ENCODE assay signal across 8 cellular contexts in the genomic region with DNA sequence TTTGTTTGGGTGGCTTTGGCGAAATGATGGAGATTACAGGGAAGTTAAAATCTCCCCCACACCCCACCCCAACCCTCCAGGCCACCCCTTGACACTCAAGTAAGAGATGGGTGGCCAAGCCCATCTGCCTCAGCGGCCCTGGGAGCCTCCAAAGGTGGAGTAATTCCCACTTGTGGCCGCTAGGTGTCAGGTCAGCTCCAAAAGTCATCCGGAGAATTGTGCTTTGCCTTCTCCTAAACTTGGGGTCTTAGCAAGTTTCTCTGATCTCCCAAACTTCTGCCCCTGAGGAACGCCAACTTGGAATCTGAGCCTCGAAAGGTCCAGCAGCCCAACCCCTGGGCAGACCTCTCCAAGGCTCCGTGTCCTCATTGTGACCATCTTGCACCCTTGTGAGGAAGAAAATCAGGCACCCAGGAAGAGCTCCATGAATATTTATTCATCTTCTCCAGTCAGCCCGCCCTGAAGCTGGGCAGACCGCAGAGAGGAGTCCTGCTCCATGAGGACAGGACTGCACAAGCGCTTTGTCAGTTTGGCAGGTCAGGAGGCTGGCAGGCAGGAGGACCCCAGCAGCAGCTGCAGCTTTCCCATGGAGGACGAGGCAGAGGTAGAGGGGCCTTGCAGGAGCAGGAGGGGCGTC. TPM values are rescaled to one million over a fixed set of nuclear protein-coding genes. Genes with fewer than 3 reads are reported as not detected.
DNase-seq lines count a peak whose midpoint lies in the region; ATAC-seq and TF ChIP-seq lines count a peak whose summit lies in the region.

No MANE protein-coding gene starts in this region.

- peaks cover 2 to 4% of the 10 kb centered on the region in 2 donors for H3K4me1 Mint-ChIP-seq in natural killer cell treated with Interleukin-12 subunit alpha and Interleukin-12 subunit beta and Interleukin-15 and Interleukin-18, amount 100 ng/mL, for 72 hours (ENCODE audit: low read depth in 2 of 2)

- H3K27me3 Mint-ChIP-seq in natural killer cell treated with Interleukin-12 subunit alpha and Interleukin-12 subunit beta and Interleukin-15 and Interleukin-18, amount 100 ng/mL, for 72 hours, result peaks cover 6 to 10% of the 10 kb centered on the region in 2 donors

- no peaks in the 10 kb centered on the region for H3K9me3 Mint-ChIP-seq in natural killer cell treated with Interleukin-12 subunit alpha and Interleukin-12 subunit beta and Interleukin-15 and Interleukin-18, amount 100 ng/mL, for 72 hours

- ATAC-seq in GM18868 (IDR thresholded peaks at IDR 0.05; ENCODE audit: unreplicated experiment), result peak; percentile 42
- ATAC-seq in natural killer cell treated with Interleukin-12 subunit alpha and Interleukin-12 subunit beta and Interleukin-15 and Interleukin-18, amount 100 ng/mL, for 72 hours, result peak in 1 of 2 donors; percentile 66
- peak; percentile 53 for ATAC-seq in stimulated activated naive CD8-positive, alpha-beta T cell treated with anti-CD3 and anti-CD28 coated beads, Interleukin-15, Interleukin-2, amounts not matched to agents 100 U/mL and 50 U/mL, for 24 hours
- no peak for ATAC-seq in HG03442 (IDR thresholded peaks at IDR 0.05; ENCODE audit: unreplicated experiment)

- no peak overlapping the region for H3K4me3 Mint-ChIP-seq in natural killer cell treated with Interleukin-12 subunit alpha and Interleukin-12 subunit beta and Interleukin-15 and Interleukin-18, amount 100 ng/mL, for 72 hours

- no peaks in the 10 kb centered on the region for H3K36me3 Mint-ChIP-seq in natural killer cell treated with Interleukin-12 subunit alpha and Interleukin-12 subunit beta and Interleukin-15 and Interleukin-18, amount 100 ng/mL, for 72 hours

- TF ChIP-seq CTCF in epithelial cell of proximal tubule (conservative IDR thresholded peaks at IDR 0.05; ENCODE audit: low read depth, low read length), result peak; percentile 86

- no peak overlapping the region for H3K27ac Mint-ChIP-seq in natural killer cell treated with Interleukin-12 subunit alpha and Interleukin-12 subunit beta and Interleukin-15 and Interleukin-18, amount 100 ng/mL, for 72 hours

- H3K4me3 ChIP-seq in epithelial cell of proximal tubule (ENCODE audit: low read depth, low read length), result no peak overlapping the region

- peak; percentile 74 for DNase-seq in AG08395 (ENCODE audit: low spot score)
- peak; percentile 40 for DNase-seq in NCI-H748 treated with DMSO at 0.1 percent for 48 hours (lab: John Stamatoyannopoulos, UW)
- DNase-seq in activated CD8-positive, alpha-beta memory T cell treated with anti-CD3 and anti-CD28 coated beads, Interleukin-2, amount 50 U/mL, for 1 hour (ENCODE audit: extremely low read depth), result peak; percentile 26
- no peak for DNase-seq in epithelial cell of proximal tubule (ENCODE audit: low read depth)
- peak; percentile 81 for DNase-seq in natural killer cell treated with Interleukin-12 subunit alpha and Interleukin-12 subunit beta and Interleukin-15 and Interleukin-18, amount 100 ng/mL, for 72 hours (ENCODE audit: low spot score)
- DNase-seq in stimulated activated naive CD8-positive, alpha-beta T cell treated with anti-CD3 and anti-CD28 coated beads, Interleukin-15, Interleukin-2, amounts not matched to agents 100 U/mL and 50 U/mL, for 24 hours, result peak; percentile 70

RNA-seq across cellular contexts. Expression of a gene that starts 46.7 kb away (rescaled TPM):
- not detected in 2 replicates for total RNA-seq in epithelial cell of proximal tubule
- total RNA-seq in natural killer cell treated with Interleukin-12 subunit alpha and Interleukin-12 subunit beta and Interleukin-15 and Interleukin-18, amount 100 ng/mL, for 72 hours, result not detected
